ENCODE assay signal across 1 cellular context in genomic region chr1:32767641-32768040, GRCh38.
TF ChIP-seq lines count a peak whose summit lies in the region.

No MANE protein-coding gene starts in this region.

TF ChIP-seq in GM23338, 12 proteins besides CTCF, POLR2A, EP300 and RAD21:
- TF ChIP-seq, protein P1, sequence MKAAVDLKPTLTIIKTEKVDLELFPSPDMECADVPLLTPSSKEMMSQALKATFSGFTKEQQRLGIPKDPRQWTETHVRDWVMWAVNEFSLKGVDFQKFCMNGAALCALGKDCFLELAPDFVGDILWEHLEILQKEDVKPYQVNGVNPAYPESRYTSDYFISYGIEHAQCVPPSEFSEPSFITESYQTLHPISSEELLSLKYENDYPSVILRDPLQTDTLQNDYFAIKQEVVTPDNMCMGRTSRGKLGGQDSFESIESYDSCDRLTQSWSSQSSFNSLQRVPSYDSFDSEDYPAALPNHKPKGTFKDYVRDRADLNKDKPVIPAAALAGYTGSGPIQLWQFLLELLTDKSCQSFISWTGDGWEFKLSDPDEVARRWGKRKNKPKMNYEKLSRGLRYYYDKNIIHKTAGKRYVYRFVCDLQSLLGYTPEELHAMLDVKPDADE (IDR thresholded peaks at IDR 0.05) = no peak
- TF ChIP-seq ZNF331 (CRISPR knock-in tag; IDR thresholded peaks at IDR 0.05; ENCODE audit: low read depth) = no peak
- TF ChIP-seq, protein P2, sequence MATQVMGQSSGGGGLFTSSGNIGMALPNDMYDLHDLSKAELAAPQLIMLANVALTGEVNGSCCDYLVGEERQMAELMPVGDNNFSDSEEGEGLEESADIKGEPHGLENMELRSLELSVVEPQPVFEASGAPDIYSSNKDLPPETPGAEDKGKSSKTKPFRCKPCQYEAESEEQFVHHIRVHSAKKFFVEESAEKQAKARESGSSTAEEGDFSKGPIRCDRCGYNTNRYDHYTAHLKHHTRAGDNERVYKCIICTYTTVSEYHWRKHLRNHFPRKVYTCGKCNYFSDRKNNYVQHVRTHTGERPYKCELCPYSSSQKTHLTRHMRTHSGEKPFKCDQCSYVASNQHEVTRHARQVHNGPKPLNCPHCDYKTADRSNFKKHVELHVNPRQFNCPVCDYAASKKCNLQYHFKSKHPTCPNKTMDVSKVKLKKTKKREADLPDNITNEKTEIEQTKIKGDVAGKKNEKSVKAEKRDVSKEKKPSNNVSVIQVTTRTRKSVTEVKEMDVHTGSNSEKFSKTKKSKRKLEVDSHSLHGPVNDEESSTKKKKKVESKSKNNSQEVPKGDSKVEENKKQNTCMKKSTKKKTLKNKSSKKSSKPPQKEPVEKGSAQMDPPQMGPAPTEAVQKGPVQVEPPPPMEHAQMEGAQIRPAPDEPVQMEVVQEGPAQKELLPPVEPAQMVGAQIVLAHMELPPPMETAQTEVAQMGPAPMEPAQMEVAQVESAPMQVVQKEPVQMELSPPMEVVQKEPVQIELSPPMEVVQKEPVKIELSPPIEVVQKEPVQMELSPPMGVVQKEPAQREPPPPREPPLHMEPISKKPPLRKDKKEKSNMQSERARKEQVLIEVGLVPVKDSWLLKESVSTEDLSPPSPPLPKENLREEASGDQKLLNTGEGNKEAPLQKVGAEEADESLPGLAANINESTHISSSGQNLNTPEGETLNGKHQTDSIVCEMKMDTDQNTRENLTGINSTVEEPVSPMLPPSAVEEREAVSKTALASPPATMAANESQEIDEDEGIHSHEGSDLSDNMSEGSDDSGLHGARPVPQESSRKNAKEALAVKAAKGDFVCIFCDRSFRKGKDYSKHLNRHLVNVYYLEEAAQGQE (IDR thresholded peaks at IDR 0.05; ENCODE audit: unreplicated experiment) = no peak
- no peak for TF ChIP-seq STAT1 (IDR thresholded peaks at IDR 0.05; ENCODE audit: unreplicated experiment)
- TF ChIP-seq ZNF114 (CRISPR knock-in tag; IDR thresholded peaks at IDR 0.05) = no peak
- TF ChIP-seq POLR2AphosphoS5 (IDR thresholded peaks at IDR 0.05; ENCODE audit: low read depth) = no peak
- no peak for TF ChIP-seq JUNB (IDR thresholded peaks at IDR 0.05; ENCODE audit: unreplicated experiment)
- TF ChIP-seq NANOG (IDR thresholded peaks at IDR 0.05; ENCODE audit: borderline replicate concordance) = no peak
- no peak for TF ChIP-seq EZH2phosphoT487 (IDR thresholded peaks at IDR 0.05; ENCODE audit: unreplicated experiment)
- TF ChIP-seq, protein P3, sequence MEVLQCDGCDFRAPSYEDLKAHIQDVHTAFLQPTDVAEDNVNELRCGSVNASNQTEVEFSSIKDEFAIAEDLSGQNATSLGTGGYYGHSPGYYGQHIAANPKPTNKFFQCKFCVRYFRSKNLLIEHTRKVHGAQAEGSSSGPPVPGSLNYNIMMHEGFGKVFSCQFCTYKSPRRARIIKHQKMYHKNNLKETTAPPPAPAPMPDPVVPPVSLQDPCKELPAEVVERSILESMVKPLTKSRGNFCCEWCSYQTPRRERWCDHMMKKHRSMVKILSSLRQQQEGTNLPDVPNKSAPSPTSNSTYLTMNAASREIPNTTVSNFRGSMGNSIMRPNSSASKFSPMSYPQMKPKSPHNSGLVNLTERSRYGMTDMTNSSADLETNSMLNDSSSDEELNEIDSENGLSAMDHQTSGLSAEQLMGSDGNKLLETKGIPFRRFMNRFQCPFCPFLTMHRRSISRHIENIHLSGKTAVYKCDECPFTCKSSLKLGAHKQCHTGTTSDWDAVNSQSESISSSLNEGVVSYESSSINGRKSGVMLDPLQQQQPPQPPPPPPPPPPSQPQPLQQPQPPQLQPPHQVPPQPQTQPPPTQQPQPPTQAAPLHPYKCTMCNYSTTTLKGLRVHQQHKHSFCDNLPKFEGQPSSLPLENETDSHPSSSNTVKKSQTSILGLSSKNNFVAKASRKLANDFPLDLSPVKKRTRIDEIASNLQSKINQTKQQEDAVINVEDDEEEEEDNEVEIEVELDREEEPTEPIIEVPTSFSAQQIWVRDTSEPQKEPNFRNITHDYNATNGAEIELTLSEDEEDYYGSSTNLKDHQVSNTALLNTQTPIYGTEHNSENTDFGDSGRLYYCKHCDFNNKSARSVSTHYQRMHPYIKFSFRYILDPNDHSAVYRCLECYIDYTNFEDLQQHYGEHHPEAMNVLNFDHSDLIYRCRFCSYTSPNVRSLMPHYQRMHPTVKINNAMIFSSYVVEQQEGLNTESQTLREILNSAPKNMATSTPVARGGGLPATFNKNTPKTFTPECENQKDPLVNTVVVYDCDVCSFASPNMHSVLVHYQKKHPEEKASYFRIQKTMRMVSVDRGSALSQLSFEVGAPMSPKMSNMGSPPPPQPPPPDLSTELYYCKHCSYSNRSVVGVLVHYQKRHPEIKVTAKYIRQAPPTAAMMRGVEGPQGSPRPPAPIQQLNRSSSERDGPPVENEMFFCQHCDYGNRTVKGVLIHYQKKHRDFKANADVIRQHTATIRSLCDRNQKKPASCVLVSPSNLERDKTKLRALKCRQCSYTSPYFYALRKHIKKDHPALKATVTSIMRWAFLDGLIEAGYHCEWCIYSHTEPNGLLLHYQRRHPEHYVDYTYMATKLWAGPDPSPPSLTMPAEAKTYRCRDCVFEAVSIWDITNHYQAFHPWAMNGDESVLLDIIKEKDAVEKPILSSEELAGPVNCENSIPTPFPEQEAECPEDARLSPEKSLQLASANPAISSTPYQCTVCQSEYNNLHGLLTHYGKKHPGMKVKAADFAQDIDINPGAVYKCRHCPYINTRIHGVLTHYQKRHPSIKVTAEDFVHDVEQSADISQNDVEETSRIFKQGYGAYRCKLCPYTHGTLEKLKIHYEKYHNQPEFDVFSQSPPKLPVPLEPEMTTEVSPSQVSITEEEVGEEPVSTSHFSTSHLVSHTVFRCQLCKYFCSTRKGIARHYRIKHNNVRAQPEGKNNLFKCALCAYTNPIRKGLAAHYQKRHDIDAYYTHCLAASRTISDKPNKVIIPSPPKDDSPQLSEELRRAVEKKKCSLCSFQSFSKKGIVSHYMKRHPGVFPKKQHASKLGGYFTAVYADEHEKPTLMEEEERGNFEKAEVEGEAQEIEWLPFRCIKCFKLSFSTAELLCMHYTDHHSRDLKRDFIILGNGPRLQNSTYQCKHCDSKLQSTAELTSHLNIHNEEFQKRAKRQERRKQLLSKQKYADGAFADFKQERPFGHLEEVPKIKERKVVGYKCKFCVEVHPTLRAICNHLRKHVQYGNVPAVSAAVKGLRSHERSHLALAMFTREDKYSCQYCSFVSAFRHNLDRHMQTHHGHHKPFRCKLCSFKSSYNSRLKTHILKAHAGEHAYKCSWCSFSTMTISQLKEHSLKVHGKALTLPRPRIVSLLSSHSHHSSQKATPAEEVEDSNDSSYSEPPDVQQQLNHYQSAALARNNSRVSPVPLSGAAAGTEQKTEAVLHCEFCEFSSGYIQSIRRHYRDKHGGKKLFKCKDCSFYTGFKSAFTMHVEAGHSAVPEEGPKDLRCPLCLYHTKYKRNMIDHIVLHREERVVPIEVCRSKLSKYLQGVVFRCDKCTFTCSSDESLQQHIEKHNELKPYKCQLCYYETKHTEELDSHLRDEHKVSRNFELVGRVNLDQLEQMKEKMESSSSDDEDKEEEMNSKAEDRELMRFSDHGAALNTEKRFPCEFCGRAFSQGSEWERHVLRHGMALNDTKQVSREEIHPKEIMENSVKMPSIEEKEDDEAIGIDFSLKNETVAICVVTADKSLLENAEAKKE (CRISPR knock-in tag; IDR thresholded peaks at IDR 0.05) = no peak
- TF ChIP-seq EZH2 (IDR thresholded peaks at IDR 0.05; ENCODE audit: low read depth, unreplicated experiment) = no peak
- no peak for TF ChIP-seq CREB1 (CRISPR knock-in tag; IDR thresholded peaks at IDR 0.05; ENCODE audit: low read depth)
